8 cellular contexts compared by ENCODE assay signal in genomic region chr6:157982580-157983438, GRCh38. TPM values are rescaled to one million over a fixed set of nuclear protein-coding genes. Genes with fewer than 3 reads are reported as not detected.
DNase-seq lines count a peak whose midpoint lies in the region; ATAC-seq and TF ChIP-seq lines count a peak whose summit lies in the region.

No MANE protein-coding gene starts in this region.

- H3K27ac ChIP-seq in esophagus muscularis mucosa (replicated peaks in 1 of 4), result peak overlapping the region; percentile 89 to 93 (median 90)
- H3K27ac ChIP-seq in neural progenitor cell, result no peak overlapping the region

- H3K4me1 Mint-ChIP-seq in neural progenitor cell, result peaks cover 19% of the 10 kb centered on the region

- H3K4me3 ChIP-seq in esophagus muscularis mucosa (peak overlapping the region; percentile 90 to 99 (median 94)), neural progenitor cell (peak overlapping the region; percentile 69)

- 47% methylated on average over 16 of the region's 16 CpGs for WGBS in esophagus muscularis mucosa

- no peaks in the 10 kb centered on the region for H3K36me3 Mint-ChIP-seq in neural progenitor cell

- H3K27ac Mint-ChIP-seq in neural progenitor cell, result peak overlapping the region; percentile 33

- H4K20me1 ChIP-seq in neural progenitor cell (ENCODE audit: low read depth), result peaks cover 7% of the 10 kb centered on the region

- peaks cover 11% of the 10 kb centered on the region for H3K27me3 Mint-ChIP-seq in neural progenitor cell (ENCODE audit: insufficient read depth, low read depth)

- H3K27me3 ChIP-seq in esophagus muscularis mucosa (peaks cover 0 to 5% (median 0%) of the 10 kb centered on the region in 4 donors), neural progenitor cell (peaks cover 54% of the 10 kb centered on the region)

- H3K36me3 ChIP-seq in esophagus muscularis mucosa (no peaks in the 10 kb centered on the region), neural progenitor cell (no peaks in the 10 kb centered on the region)

- peak overlapping the region; percentile 90 for H3K4me3 Mint-ChIP-seq in neural progenitor cell

- no peak for TF ChIP-seq EP300 in esophagus muscularis mucosa (IDR thresholded peaks at IDR 0.05)

- no peak for ATAC-seq in GM19397 (IDR thresholded peaks at IDR 0.05; ENCODE audit: unreplicated experiment)
- ATAC-seq in HG02973 (IDR thresholded peaks at IDR 0.05; ENCODE audit: unreplicated experiment), result no peak

- H3K4me1 ChIP-seq in esophagus muscularis mucosa (peaks cover 11 to 58% (median 52%) of the 10 kb centered on the region in 4 donors), neural progenitor cell (peaks cover 13% of the 10 kb centered on the region)

- peak; percentile 31 to 47 (median 40) for TF ChIP-seq CTCF in esophagus muscularis mucosa (IDR thresholded peaks at IDR 0.05)
- no peak for TF ChIP-seq CTCF in neural progenitor cell (IDR thresholded peaks at IDR 0.05)

- no peak overlapping the region for H2AFZ ChIP-seq in neural progenitor cell (replicated peaks)

- TF ChIP-seq POLR2A in esophagus muscularis mucosa (IDR thresholded peaks at IDR 0.05; ENCODE audit: low read depth), result no peak

- no peaks in the 10 kb centered on the region for H3K79me2 ChIP-seq in neural progenitor cell (ENCODE audit: low read depth)

- H3F3A ChIP-seq in neural progenitor cell (ENCODE audit: low read depth), result peaks cover 9% of the 10 kb centered on the region

- H3K9me3 ChIP-seq in esophagus muscularis mucosa (no peaks in the 10 kb centered on the region), neural progenitor cell (ENCODE audit: low read depth) (no peaks in the 10 kb centered on the region)

- no peak overlapping the region for H3K9ac ChIP-seq in neural progenitor cell

- no peaks in the 10 kb centered on the region for H3K9me3 Mint-ChIP-seq in neural progenitor cell

- DNase-seq in activated effector memory CD4-positive, alpha-beta T cell treated with anti-CD3 and anti-CD28 coated beads, Interleukin-2, amount 50 U/mL, for 16 hours, result peak; percentile 65
- DNase-seq in activated effector memory CD4-positive, alpha-beta T cell treated with Interleukin-2 at 50 U/mL for 16 hours, result no peak
- DNase-seq in SW480 (ENCODE audit: low spot score) (peak; percentile 75), esophagus muscularis mucosa (ENCODE audit: extremely low spot score) (no peak), neural progenitor cell (ENCODE audit: low spot score) (peak; percentile 39), NCI-H446 treated with DMSO at 0.1 percent for 48 hours (lab: John Stamatoyannopoulos, UW) (no peak)

- intact Hi-C loops in esophagus muscularis mucosa (cut with DNase I), result no loop called here

- H3K4me2 ChIP-seq in neural progenitor cell, result peak overlapping the region; percentile 89

RNA-seq across cellular contexts. Expression of gene SYNJ2, which starts 1.1 kb away (rescaled TPM):
- total RNA-seq in esophagus muscularis mucosa, result 10 to 100 TPM; 17.0 to 25.3 (median 25.1) TPM
- 2.5 and 4.8 TPM in 2 replicates for total RNA-seq in neural progenitor cell (ENCODE audit: low replicate concordance)

Comparison
In these comparisons a context has a peak if more than half of its experiments do, and no peak if none do; other contexts are left out.
1. DNase-seq: peak in activated effector memory CD4-positive, alpha-beta T cell treated with anti-CD3 and anti-CD28 coated beads, Interleukin-2, amount 50 U/mL, for 16 hours (single experiment), SW480 (single experiment) and neural progenitor cell (single experiment); none in activated effector memory CD4-positive, alpha-beta T cell treated with Interleukin-2 at 50 U/mL for 16 hours (single experiment), esophagus muscularis mucosa (single experiment) and NCI-H446 treated with DMSO at 0.1 percent for 48 hours (single experiment).